ENCODE assay signal across 8 cellular contexts in the genomic region with DNA sequence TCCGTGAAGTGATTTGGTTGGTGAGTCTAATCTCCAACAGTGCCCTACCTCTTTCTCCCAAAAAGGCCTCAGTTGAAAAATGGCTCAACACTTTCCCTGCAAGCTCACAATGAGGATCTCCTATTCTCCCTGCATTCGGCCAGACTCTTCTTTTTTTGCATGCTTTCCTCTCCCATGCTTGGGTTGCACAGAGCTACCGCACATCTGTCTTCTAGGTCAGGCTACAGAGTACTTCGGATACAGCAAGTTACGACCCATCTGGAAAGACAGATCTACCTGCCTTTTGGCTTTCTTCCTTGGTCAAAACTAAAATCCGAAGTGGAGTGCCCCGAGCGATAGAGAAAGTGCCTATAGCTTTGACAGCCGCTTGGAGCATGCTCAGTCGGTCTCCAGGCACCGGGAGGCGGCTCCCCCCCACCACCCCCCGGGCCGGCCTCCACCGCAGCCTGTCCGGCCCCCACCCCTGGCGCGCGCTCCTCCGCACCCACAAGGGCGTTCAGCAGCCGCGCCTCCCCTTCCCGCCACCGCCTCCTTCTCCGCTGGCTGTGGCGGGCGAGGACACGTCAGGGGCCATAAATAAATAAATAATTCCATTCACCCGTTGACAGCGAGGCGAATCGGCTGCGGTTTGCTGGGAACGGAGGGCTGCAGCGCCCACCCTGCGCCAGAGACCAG. TPM values are rescaled to one million over a fixed set of nuclear protein-coding genes. Genes with fewer than 3 reads are reported as not detected.
DNase-seq lines count a peak whose midpoint lies in the region; ATAC-seq and TF ChIP-seq lines count a peak whose summit lies in the region.

A gene with protein sequence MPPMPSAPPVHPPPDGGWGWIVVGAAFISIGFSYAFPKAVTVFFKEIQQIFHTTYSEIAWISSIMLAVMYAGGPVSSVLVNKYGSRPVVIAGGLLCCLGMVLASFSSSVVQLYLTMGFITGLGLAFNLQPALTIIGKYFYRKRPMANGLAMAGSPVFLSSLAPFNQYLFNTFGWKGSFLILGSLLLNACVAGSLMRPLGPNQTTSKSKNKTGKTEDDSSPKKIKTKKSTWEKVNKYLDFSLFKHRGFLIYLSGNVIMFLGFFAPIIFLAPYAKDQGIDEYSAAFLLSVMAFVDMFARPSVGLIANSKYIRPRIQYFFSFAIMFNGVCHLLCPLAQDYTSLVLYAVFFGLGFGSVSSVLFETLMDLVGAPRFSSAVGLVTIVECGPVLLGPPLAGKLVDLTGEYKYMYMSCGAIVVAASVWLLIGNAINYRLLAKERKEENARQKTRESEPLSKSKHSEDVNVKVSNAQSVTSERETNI (plus strand): TSS at position 473 of the 675 bp plus-strand sequence. CDS start 108,773 bp downstream, outside the sequence.

- peak; percentile 13 for TF ChIP-seq POLR2A in GM10847 (IDR thresholded peaks at IDR 0.05; ENCODE audit: extremely low read depth, insufficient read length)

- intact Hi-C loops in tibial artery (cut with DNase I; ENCODE audit: low total_unique reads): loop anchor here (10.0 kb wide), 1 partner anchor 209 kb away; no protein-coding TSS in a partner anchor

- no peaks in the 10 kb centered on the region for H3K36me3 ChIP-seq in cardiac muscle cell
- H3K36me3 ChIP-seq in parathyroid adenoma (ENCODE audit: control insufficient read depth, insufficient read depth, low read length): no peaks in the 10 kb centered on the region
- H3K36me3 ChIP-seq in tibial artery: no peaks in the 10 kb centered on the region

- H2AFZ ChIP-seq in parathyroid adenoma: peak within 1 kb of the TSS; percentile 99

- H3K4me2 ChIP-seq in parathyroid adenoma (ENCODE audit: low read length): peak within 1 kb of the TSS; percentile 89

- H3K27ac ChIP-seq in cardiac muscle cell: peak within 1 kb of the TSS; percentile 94
- peak within 1 kb of the TSS; percentile 94 for H3K27ac ChIP-seq in parathyroid adenoma
- peak within 1 kb of the TSS; percentile 100 for H3K27ac ChIP-seq in tibial artery

- H3K4me3 ChIP-seq in cardiac muscle cell (peak within 1 kb of the TSS; percentile 40), parathyroid adenoma (ENCODE audit: low read depth, low read length) (peak within 1 kb of the TSS; percentile 70), tibial artery (peak within 1 kb of the TSS; percentile 80 to 93)

- H3K27me3 ChIP-seq in cardiac muscle cell (peaks cover 4% of the 10 kb centered on the region), parathyroid adenoma (ENCODE audit: control insufficient read depth, insufficient read depth, low read length) (no peaks in the 10 kb centered on the region), tibial artery (no peaks in the 10 kb centered on the region)

- peak; percentile 61 for ATAC-seq in HG02623 (IDR thresholded peaks at IDR 0.05; ENCODE audit: unreplicated experiment)

- H3K9ac ChIP-seq in parathyroid adenoma: peak within 1 kb of the TSS; percentile 58

- H3K4me1 ChIP-seq in cardiac muscle cell (ENCODE audit: low read depth) (peaks cover 3% of the 10 kb centered on the region), parathyroid adenoma (peaks cover 3% of the 10 kb centered on the region), tibial artery (peaks cover 0 to 35% (median 18%) of the 10 kb centered on the region in 4 donors)

- H3K9me3 ChIP-seq in cardiac muscle cell (ENCODE audit: low read depth) (no peaks in the 10 kb centered on the region), parathyroid adenoma (ENCODE audit: control insufficient read depth, low read length) (no peaks in the 10 kb centered on the region), tibial artery (no peaks in the 10 kb centered on the region)

- peak; percentile 50 for DNase-seq in NCI-H128 (lab: John Stamatoyannopoulos, UW; ENCODE audit: unreplicated experiment)
- peak; percentile 35 to 69 for DNase-seq in SW 1271 (lab: John Stamatoyannopoulos, UW)
- peak; percentile 74 for DNase-seq in activated naive CD8-positive, alpha-beta T cell treated with anti-CD3 and anti-CD28 coated beads, Interleukin-2, amount 50 U/mL, for 16 hours (ENCODE audit: low read depth, low spot score)
- peak; percentile 91 to 96 for DNase-seq in cardiac muscle cell (ENCODE audit: low read depth in 1 of 2, low spot score in 1 of 2)
- DNase-seq in tibial artery: peak; percentile 91 to 96

- TF ChIP-seq CTCF in cardiac muscle cell (IDR thresholded peaks at IDR 0.05; ENCODE audit: low read depth, low read length) (no peak), parathyroid adenoma (IDR thresholded peaks at IDR 0.05) (no peak), tibial artery (IDR thresholded peaks at IDR 0.05) (no peak)

- H3K79me2 ChIP-seq in parathyroid adenoma: no peaks in the 10 kb centered on the region

RNA-seq across cellular contexts. Expression of the gene that starts here (rescaled TPM):
- total RNA-seq in cardiac muscle cell: 3.7 and 5.3 TPM in 2 replicates
- 1.1 and 2.4 TPM in 2 replicates for polyA plus RNA-seq in cardiac muscle cell

Comparison
In these comparisons a context has a peak if more than half of its experiments do, and no peak if none do; other contexts are left out.
1. Peak in every context shown above with its lines: DNase-seq, ATAC-seq, H3K4me3 ChIP-seq and H3K27ac ChIP-seq.